Comparison of ENCODE assay signal across 1 cellular context in the genomic region with DNA sequence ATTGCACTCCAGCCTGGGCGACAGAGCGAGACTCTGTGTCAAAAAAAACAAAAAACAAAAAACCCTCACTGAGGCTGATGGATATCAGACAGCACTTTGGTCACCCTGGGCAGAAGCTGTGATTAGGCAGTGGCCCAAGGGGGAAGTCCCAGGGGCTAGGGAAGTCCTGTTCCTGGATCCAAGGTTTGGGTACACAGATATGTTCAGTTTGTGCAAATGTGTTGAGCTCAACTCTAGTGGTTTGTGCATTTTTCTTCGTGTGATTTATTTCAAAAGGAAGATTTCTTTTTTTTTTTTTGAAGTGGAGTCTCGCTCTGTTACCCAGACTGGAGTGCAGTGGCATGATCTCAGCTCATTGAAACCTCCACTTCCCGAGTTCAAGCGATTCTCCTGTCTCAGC.
TF ChIP-seq lines count a peak whose summit lies in the region.

No MANE protein-coding gene starts in this region.

TF ChIP-seq in endothelial cell of umbilical vein, 7 proteins besides CTCF, POLR2A, EP300 and RAD21:
- TF ChIP-seq EZH2 (IDR thresholded peaks at IDR 0.05; ENCODE audit: borderline replicate concordance, low read depth, low read length, severe bottlenecking) (no peak), JUN (IDR thresholded peaks at IDR 0.05; ENCODE audit: borderline replicate concordance, insufficient read depth, insufficient read length, low read depth) (no peak), MYC (IDR thresholded peaks at IDR 0.05; ENCODE audit: low read depth, low read length) (no peak), MAX (IDR thresholded peaks at IDR 0.05; ENCODE audit: insufficient read depth, insufficient read length) (no peak), POLR2AphosphoS5 (IDR thresholded peaks at IDR 0.05; ENCODE audit: insufficient read depth, low read depth, low read length) (no peak), FOS (IDR thresholded peaks at IDR 0.05; ENCODE audit: borderline replicate concordance, insufficient read depth, low read length) (no peak), GATA2 (IDR thresholded peaks at IDR 0.05; ENCODE audit: insufficient read depth, insufficient read length, low read depth, low read length) (no peak)
